ENCODE assay signal across 2 cellular contexts in the genomic region with DNA sequence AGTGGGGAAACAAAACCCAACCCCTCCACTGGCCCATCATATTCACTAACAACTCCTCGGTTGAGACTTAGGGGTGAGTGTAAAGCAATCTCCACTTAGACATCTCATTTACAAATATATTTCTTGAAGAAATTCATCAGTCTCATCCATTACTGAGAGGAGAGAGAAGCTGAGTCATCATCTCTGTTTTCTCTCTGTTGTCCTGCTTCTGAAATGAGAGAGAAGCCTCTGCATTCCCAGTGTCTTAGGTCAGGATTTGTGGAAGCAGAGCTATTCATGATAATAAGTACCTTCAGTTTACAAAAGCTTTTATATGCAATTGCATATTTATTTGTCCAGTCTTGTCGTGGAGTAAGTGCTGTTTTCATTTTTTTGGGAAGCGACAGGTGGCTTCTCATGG.
A peak's percentile ranks its signal among the peaks of the same experiment; 100 is the strongest.
TF ChIP-seq lines count a peak whose summit lies in the region.

No MANE protein-coding gene starts in this region.

TF ChIP-seq in HepG2, 621 proteins besides CTCF, POLR2A, EP300 and RAD21:
- TF ChIP-seq, protein P1, sequence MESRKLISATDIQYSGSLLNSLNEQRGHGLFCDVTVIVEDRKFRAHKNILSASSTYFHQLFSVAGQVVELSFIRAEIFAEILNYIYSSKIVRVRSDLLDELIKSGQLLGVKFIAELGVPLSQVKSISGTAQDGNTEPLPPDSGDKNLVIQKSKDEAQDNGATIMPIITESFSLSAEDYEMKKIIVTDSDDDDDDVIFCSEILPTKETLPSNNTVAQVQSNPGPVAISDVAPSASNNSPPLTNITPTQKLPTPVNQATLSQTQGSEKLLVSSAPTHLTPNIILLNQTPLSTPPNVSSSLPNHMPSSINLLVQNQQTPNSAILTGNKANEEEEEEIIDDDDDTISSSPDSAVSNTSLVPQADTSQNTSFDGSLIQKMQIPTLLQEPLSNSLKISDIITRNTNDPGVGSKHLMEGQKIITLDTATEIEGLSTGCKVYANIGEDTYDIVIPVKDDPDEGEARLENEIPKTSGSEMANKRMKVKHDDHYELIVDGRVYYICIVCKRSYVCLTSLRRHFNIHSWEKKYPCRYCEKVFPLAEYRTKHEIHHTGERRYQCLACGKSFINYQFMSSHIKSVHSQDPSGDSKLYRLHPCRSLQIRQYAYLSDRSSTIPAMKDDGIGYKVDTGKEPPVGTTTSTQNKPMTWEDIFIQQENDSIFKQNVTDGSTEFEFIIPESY (CRISPR knock-in tag; IDR thresholded peaks at IDR 0.05), result no peak
- TF ChIP-seq MAFF (IDR thresholded peaks at IDR 0.05; ENCODE audit: low read depth, low read length) (peak; percentile 61), MAFK (conservative IDR thresholded peaks at IDR 0.05 in 1 of 2, IDR thresholded peaks at IDR 0.05 in 1 of 2; ENCODE audit: low read length in 2 of 2) (peak; percentile 75 to 78)
TF ChIP-seq in HepG2: peak in this region for 2.

TF ChIP-seq in K562, 482 proteins besides CTCF, POLR2A, EP300 and RAD21:
- TF ChIP-seq NCOA6 (IDR thresholded peaks at IDR 0.05), result no peak
- TF ChIP-seq ZNF586 (CRISPR knock-in tag; conservative IDR thresholded peaks at IDR 0.05), result no peak
- TF ChIP-seq ZNF184 (CRISPR knock-in tag; IDR thresholded peaks at IDR 0.05), result no peak
- TF ChIP-seq, protein P2, sequence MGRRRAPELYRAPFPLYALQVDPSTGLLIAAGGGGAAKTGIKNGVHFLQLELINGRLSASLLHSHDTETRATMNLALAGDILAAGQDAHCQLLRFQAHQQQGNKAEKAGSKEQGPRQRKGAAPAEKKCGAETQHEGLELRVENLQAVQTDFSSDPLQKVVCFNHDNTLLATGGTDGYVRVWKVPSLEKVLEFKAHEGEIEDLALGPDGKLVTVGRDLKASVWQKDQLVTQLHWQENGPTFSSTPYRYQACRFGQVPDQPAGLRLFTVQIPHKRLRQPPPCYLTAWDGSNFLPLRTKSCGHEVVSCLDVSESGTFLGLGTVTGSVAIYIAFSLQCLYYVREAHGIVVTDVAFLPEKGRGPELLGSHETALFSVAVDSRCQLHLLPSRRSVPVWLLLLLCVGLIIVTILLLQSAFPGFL (CRISPR knock-in tag; IDR thresholded peaks at IDR 0.05), result no peak
- TF ChIP-seq, protein P3, sequence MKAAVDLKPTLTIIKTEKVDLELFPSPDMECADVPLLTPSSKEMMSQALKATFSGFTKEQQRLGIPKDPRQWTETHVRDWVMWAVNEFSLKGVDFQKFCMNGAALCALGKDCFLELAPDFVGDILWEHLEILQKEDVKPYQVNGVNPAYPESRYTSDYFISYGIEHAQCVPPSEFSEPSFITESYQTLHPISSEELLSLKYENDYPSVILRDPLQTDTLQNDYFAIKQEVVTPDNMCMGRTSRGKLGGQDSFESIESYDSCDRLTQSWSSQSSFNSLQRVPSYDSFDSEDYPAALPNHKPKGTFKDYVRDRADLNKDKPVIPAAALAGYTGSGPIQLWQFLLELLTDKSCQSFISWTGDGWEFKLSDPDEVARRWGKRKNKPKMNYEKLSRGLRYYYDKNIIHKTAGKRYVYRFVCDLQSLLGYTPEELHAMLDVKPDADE (conservative IDR thresholded peaks at IDR 0.05; ENCODE audit: control insufficient read depth, low read depth, low read length), result no peak
- 0 out of 2 replicates have a peak, but pooled peaks have one; percentile 4 for TF ChIP-seq MAFG (tag; conservative IDR thresholded peaks at IDR 0.05)
- peak; percentile 32; the same call in 1 of the 2 replicates for TF ChIP-seq C11orf30 (IDR thresholded peaks at IDR 0.05; ENCODE audit: low read depth)
- no peak for TF ChIP-seq ELF2 (CRISPR knock-in tag; IDR thresholded peaks at IDR 0.05)
- TF ChIP-seq ZNF121 (CRISPR knock-in tag; conservative IDR thresholded peaks at IDR 0.05), result no peak
- no peak for TF ChIP-seq EP400 (IDR thresholded peaks at IDR 0.05)
- no peak for TF ChIP-seq TBP (optimal IDR thresholded peaks at IDR 0.05; ENCODE audit: low read depth, low read length)
- TF ChIP-seq, protein P4, sequence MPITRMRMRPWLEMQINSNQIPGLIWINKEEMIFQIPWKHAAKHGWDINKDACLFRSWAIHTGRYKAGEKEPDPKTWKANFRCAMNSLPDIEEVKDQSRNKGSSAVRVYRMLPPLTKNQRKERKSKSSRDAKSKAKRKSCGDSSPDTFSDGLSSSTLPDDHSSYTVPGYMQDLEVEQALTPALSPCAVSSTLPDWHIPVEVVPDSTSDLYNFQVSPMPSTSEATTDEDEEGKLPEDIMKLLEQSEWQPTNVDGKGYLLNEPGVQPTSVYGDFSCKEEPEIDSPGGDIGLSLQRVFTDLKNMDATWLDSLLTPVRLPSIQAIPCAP (CRISPR knock-in tag; IDR thresholded peaks at IDR 0.05; ENCODE audit: borderline replicate concordance), result no peak
- TF ChIP-seq PTRF (tag; IDR thresholded peaks at IDR 0.05), result no peak
